In genomic region chr9:68509689-68510088, GRCh38 we compare ENCODE assay signal across 24 cellular contexts. TPM values are rescaled to one million over a fixed set of nuclear protein-coding genes. Genes with fewer than 3 reads are reported as not detected.
"Had no signal": no experiment of that assay in that cellular context is flagged by ENCODE, and none has a peak within 500 bp of the region (broad histone marks: within the 10 kb centered on the region; RNA-seq: fewer than 3 reads in every experiment).

No MANE protein-coding gene starts in this region.

- H2AFZ ChIP-seq: hepatocyte had no signal

- H3K4me3 ChIP-seq: hepatocyte, suprapubic skin, upper lobe of left lung had no signal

- H3K36me3 Mint-ChIP-seq: activated CD4-positive, alpha-beta memory T cell treated with anti-CD3 and anti-CD28 coated beads for 36 hours; activated CD8-positive, alpha-beta memory T cell treated with anti-CD3 and anti-CD28 coated beads, Interleukin-2, amount 10 ng/mL, durations not matched to agents 7 days and 5 days; naive B cell had no signal

- H3K4me3 Mint-ChIP-seq: activated CD4-positive, alpha-beta memory T cell treated with anti-CD3 and anti-CD28 coated beads for 36 hours; activated CD4-positive, alpha-beta T cell treated with anti-CD3 and anti-CD28 coated beads for 36 hours; activated CD8-positive, alpha-beta memory T cell treated with anti-CD3 and anti-CD28 coated beads, Interleukin-2, amount 10 ng/mL, durations not matched to agents 7 days and 5 days; activated naive CD4-positive, alpha-beta T cell treated with anti-CD3 and anti-CD28 coated beads for 36 hours; activated naive CD8-positive, alpha-beta T cell treated with anti-CD3 and anti-CD28 coated beads, Interleukin-2, amount 50 U/mL, for 24 hours; naive B cell; T-helper 1 cell treated with Interleukin-12 subunit alpha and Interleukin-12 subunit beta and Interleukin-4 antibody, amounts not matched to agents 30 μg/mL and 1 μg/mL, for 36 hours had no signal

- H3K27me3 ChIP-seq: hepatocyte, suprapubic skin, upper lobe of left lung had no signal

- H3K36me3 ChIP-seq: suprapubic skin, upper lobe of left lung, WERI-Rb-1 had no signal

- ATAC-seq: activated CD4-positive, alpha-beta T cell treated with anti-CD3 and anti-CD28 coated beads for 36 hours; activated CD8-positive, alpha-beta memory T cell treated with anti-CD3 and anti-CD28 coated beads, Interleukin-2, amount 10 ng/mL, durations not matched to agents 7 days and 5 days; activated naive CD8-positive, alpha-beta T cell treated with anti-CD3 and anti-CD28 coated beads, Interleukin-2, amount 50 U/mL, for 24 hours had no signal

- H3K4me1 Mint-ChIP-seq: activated CD4-positive, alpha-beta T cell treated with anti-CD3 and anti-CD28 coated beads for 36 hours; activated CD8-positive, alpha-beta memory T cell treated with anti-CD3 and anti-CD28 coated beads, Interleukin-2, amount 10 ng/mL, durations not matched to agents 7 days and 5 days; activated naive CD8-positive, alpha-beta T cell treated with anti-CD3 and anti-CD28 coated beads, Interleukin-2, amount 50 U/mL, for 24 hours had no signal

- DNase-seq: activated CD4-positive, alpha-beta memory T cell treated with anti-CD3 and anti-CD28 coated beads for 36 hours; activated CD4-positive, alpha-beta T cell treated with anti-CD3 and anti-CD28 coated beads for 36 hours; activated CD8-positive, alpha-beta memory T cell treated with anti-CD3 and anti-CD28 coated beads, Interleukin-2, amount 10 ng/mL, durations not matched to agents 7 days and 5 days; activated naive CD4-positive, alpha-beta T cell treated with anti-CD3 and anti-CD28 coated beads for 36 hours; activated naive CD8-positive, alpha-beta T cell treated with anti-CD3 and anti-CD28 coated beads, Interleukin-2, amount 50 U/mL, for 24 hours; activated T-cell treated with anti-CD3 and anti-CD28 coated beads, Interleukin-2, amount 50 U/mL, for 1 hour; aorta; cerebellar nuclear complex; naive B cell; small intestine; stimulated activated CD4-positive, alpha-beta T cell treated with anti-CD3 and anti-CD28 coated beads, Interleukin-4, amount 100 ng/mL, for 4 hours; stimulated activated CD8-positive, alpha-beta memory T cell treated with anti-CD3 and anti-CD28 coated beads, Interleukin-4, amount 100 ng/mL, for 48 hours; stimulated activated naive CD4-positive, alpha-beta T cell treated with Interleukin-2 at 50 U/mL for 16 hours; WERI-Rb-1 had no signal

- H3K9me3 Mint-ChIP-seq: activated CD4-positive, alpha-beta memory T cell treated with anti-CD3 and anti-CD28 coated beads for 36 hours; activated naive CD4-positive, alpha-beta T cell treated with anti-CD3 and anti-CD28 coated beads for 36 hours; activated naive CD8-positive, alpha-beta T cell treated with anti-CD3 and anti-CD28 coated beads, Interleukin-2, amount 50 U/mL, for 24 hours; activated T-helper 2 cell treated with anti-CD3 and anti-CD28 coated beads, Interferon-gamma antibody, Interleukin-2, Interleukin-4, amounts not matched to agents 10 μg/mL and 5 μg/mL and 100 μg/mL, durations not matched to agents 14 hours and 24 hours and 36 hours; naive B cell; T-helper 1 cell treated with Interleukin-12 subunit alpha and Interleukin-12 subunit beta and Interleukin-4 antibody, amounts not matched to agents 30 μg/mL and 1 μg/mL, for 36 hours had no signal

- H3K4me2 ChIP-seq: hepatocyte had no signal

- H3K9me3 ChIP-seq: suprapubic skin, upper lobe of left lung had no signal

- H3K27me3 Mint-ChIP-seq: activated CD8-positive, alpha-beta memory T cell treated with anti-CD3 and anti-CD28 coated beads, Interleukin-2, amount 10 ng/mL, durations not matched to agents 7 days and 5 days; naive B cell had no signal

- H3K27ac Mint-ChIP-seq: activated CD4-positive, alpha-beta memory T cell treated with anti-CD3 and anti-CD28 coated beads for 36 hours; activated CD4-positive, alpha-beta T cell treated with anti-CD3 and anti-CD28 coated beads for 36 hours; activated CD8-positive, alpha-beta memory T cell treated with anti-CD3 and anti-CD28 coated beads, Interleukin-2, amount 10 ng/mL, durations not matched to agents 7 days and 5 days; activated naive CD4-positive, alpha-beta T cell treated with anti-CD3 and anti-CD28 coated beads for 36 hours; activated naive CD8-positive, alpha-beta T cell treated with anti-CD3 and anti-CD28 coated beads, Interleukin-2, amount 50 U/mL, for 24 hours; activated T-helper 2 cell treated with anti-CD3 and anti-CD28 coated beads, Interferon-gamma antibody, Interleukin-2, Interleukin-4, amounts not matched to agents 10 μg/mL and 5 μg/mL and 100 μg/mL, durations not matched to agents 14 hours and 24 hours and 36 hours; T-helper 1 cell treated with Interleukin-12 subunit alpha and Interleukin-12 subunit beta and Interleukin-4 antibody, amounts not matched to agents 30 μg/mL and 1 μg/mL, for 36 hours had no signal

- H3K4me1 ChIP-seq: suprapubic skin had no signal

- H3K27ac ChIP-seq: hepatocyte, suprapubic skin, WERI-Rb-1 had no signal

RNA-seq across cellular contexts. Expression of gene TMEM252, which starts 31.0 kb away (rescaled TPM):
- total RNA-seq: activated CD4-positive, alpha-beta memory T cell treated with anti-CD3 and anti-CD28 coated beads for 36 hours; activated CD4-positive, alpha-beta T cell treated with anti-CD3 and anti-CD28 coated beads for 36 hours; activated CD8-positive, alpha-beta memory T cell treated with anti-CD3 and anti-CD28 coated beads, Interleukin-2, amount 10 ng/mL, durations not matched to agents 7 days and 5 days; activated naive CD4-positive, alpha-beta T cell treated with anti-CD3 and anti-CD28 coated beads for 36 hours; activated T-helper 2 cell treated with anti-CD3 and anti-CD28 coated beads, Interferon-gamma antibody, Interleukin-2, Interleukin-4, amounts not matched to agents 10 μg/mL and 5 μg/mL and 100 μg/mL, durations not matched to agents 14 hours and 24 hours and 36 hours; aorta; dermis microvascular lymphatic vessel endothelial cell; epithelial cell of proximal tubule; glomerular endothelial cell; hepatocyte; lung microvascular endothelial cell; mononuclear cell; suprapubic skin; upper lobe of left lung had no signal
